1 cellular context compared by ENCODE assay signal in genomic region chr1:53130878-53131589, GRCh38.
TF ChIP-seq lines count a peak whose summit lies in the region.

No MANE protein-coding gene starts in this region.

TF ChIP-seq in HepG2, 621 proteins besides CTCF, POLR2A, EP300 and RAD21 (continued from another document):
- peak; percentile 52; the same call in 1 of the 2 replicates for TF ChIP-seq FOXJ3 (CRISPR knock-in tag; IDR thresholded peaks at IDR 0.05; ENCODE audit: borderline replicate concordance)
- no peak for TF ChIP-seq NFYB (CRISPR knock-in tag; IDR thresholded peaks at IDR 0.05)
- no peak for TF ChIP-seq SETDB1 (CRISPR knock-in tag; IDR thresholded peaks at IDR 0.05; ENCODE audit: borderline replicate concordance)
- TF ChIP-seq SRSF4 (IDR thresholded peaks at IDR 0.05; ENCODE audit: low read depth, low read length, poor library complexity, severe bottlenecking): no peak
- TF ChIP-seq ARID5B (CRISPR knock-in tag; IDR thresholded peaks at IDR 0.05): peak; percentile 82
- peak; percentile 39; the same call in 1 of the 2 replicates for TF ChIP-seq PATZ1 (CRISPR knock-in tag; IDR thresholded peaks at IDR 0.05)
- no peak for TF ChIP-seq ZNF841 (CRISPR knock-in tag; IDR thresholded peaks at IDR 0.05; ENCODE audit: borderline replicate concordance)
- peak; percentile 66 for TF ChIP-seq HNF4A (CRISPR knock-in tag; IDR thresholded peaks at IDR 0.05)
- TF ChIP-seq SOX13 (IDR thresholded peaks at IDR 0.05): no peak
- peak in 1 of 2 experiments; percentile 59; a peak in 2 of 4 replicates for TF ChIP-seq SOX13 (CRISPR knock-in tag; conservative IDR thresholded peaks at IDR 0.05 in 1 of 2, IDR thresholded peaks at IDR 0.05 in 1 of 2)
- TF ChIP-seq ZNF160 (CRISPR knock-in tag; IDR thresholded peaks at IDR 0.05): no peak
- TF ChIP-seq ARHGAP35 (CRISPR knock-in tag; IDR thresholded peaks at IDR 0.05; ENCODE audit: borderline replicate concordance): no peak
- no peak for TF ChIP-seq U2AF1 (optimal IDR thresholded peaks at IDR 0.05; ENCODE audit: low read depth, low read length)
- peak; percentile 62; the same call in 1 of the 2 replicates for TF ChIP-seq MEIS2 (CRISPR knock-in tag; IDR thresholded peaks at IDR 0.05)
- 0 out of 2 replicates have a peak, but pooled peaks have one; percentile 22 for TF ChIP-seq FOXP4 (CRISPR knock-in tag; IDR thresholded peaks at IDR 0.05)
- peak; percentile 41; the same call in 1 of the 2 replicates for TF ChIP-seq BORCS8-MEF2B (CRISPR knock-in tag; IDR thresholded peaks at IDR 0.05)
- no peak for TF ChIP-seq USF2 (IDR thresholded peaks at IDR 0.05; ENCODE audit: low read depth, low read length)
- TF ChIP-seq USF2 (CRISPR knock-in tag; IDR thresholded peaks at IDR 0.05; ENCODE audit: borderline replicate concordance): peak; percentile 69; the same call in 1 of the 2 replicates
- TF ChIP-seq FOSL2 (CRISPR knock-in tag; IDR thresholded peaks at IDR 0.05): peak; percentile 42; the same call in 1 of the 2 replicates
- peak; percentile 45; the same call in 1 of the 2 replicates for TF ChIP-seq KAT8 (CRISPR knock-in tag; IDR thresholded peaks at IDR 0.05)
- TF ChIP-seq ZMYM4 (CRISPR knock-in tag; IDR thresholded peaks at IDR 0.05): peak; percentile 75
- no peak for TF ChIP-seq KLF12 (CRISPR knock-in tag; IDR thresholded peaks at IDR 0.05; ENCODE audit: borderline replicate concordance)
- TF ChIP-seq ZSCAN12 (CRISPR knock-in tag; IDR thresholded peaks at IDR 0.05): no peak
- TF ChIP-seq PPARG (CRISPR knock-in tag; conservative IDR thresholded peaks at IDR 0.05): peak; percentile 58; the same call in 1 of the 2 replicates
- TF ChIP-seq MED1 (CRISPR knock-in tag; IDR thresholded peaks at IDR 0.05): peak; percentile 69
- peak; percentile 71; the same call in 1 of the 2 replicates for TF ChIP-seq NR2F2 (IDR thresholded peaks at IDR 0.05; ENCODE audit: borderline replicate concordance, low read depth)
- peak; percentile 64; the same call in 1 of the 2 replicates for TF ChIP-seq PHF21A (CRISPR knock-in tag; IDR thresholded peaks at IDR 0.05)
- no peak for TF ChIP-seq JUNB (CRISPR knock-in tag; IDR thresholded peaks at IDR 0.05; ENCODE audit: borderline replicate concordance)
- TF ChIP-seq FOXO1 (CRISPR knock-in tag; IDR thresholded peaks at IDR 0.05): 0 out of 2 replicates have a peak, but pooled peaks have one; percentile 26
- peak; percentile 65; the same call in 1 of the 2 replicates for TF ChIP-seq MEIS1 (CRISPR knock-in tag; IDR thresholded peaks at IDR 0.05; ENCODE audit: borderline replicate concordance)
- peak; percentile 88 for TF ChIP-seq ZBTB7A (CRISPR knock-in tag; IDR thresholded peaks at IDR 0.05)
- TF ChIP-seq ZNF788 (CRISPR knock-in tag; IDR thresholded peaks at IDR 0.05; ENCODE audit: borderline replicate concordance): no peak
- TF ChIP-seq CREB1 (IDR thresholded peaks at IDR 0.05): no peak
- TF ChIP-seq CREB1 (CRISPR knock-in tag; IDR thresholded peaks at IDR 0.05): no peak
